ENCODE assay signal across 8 cellular contexts in the genomic region with DNA sequence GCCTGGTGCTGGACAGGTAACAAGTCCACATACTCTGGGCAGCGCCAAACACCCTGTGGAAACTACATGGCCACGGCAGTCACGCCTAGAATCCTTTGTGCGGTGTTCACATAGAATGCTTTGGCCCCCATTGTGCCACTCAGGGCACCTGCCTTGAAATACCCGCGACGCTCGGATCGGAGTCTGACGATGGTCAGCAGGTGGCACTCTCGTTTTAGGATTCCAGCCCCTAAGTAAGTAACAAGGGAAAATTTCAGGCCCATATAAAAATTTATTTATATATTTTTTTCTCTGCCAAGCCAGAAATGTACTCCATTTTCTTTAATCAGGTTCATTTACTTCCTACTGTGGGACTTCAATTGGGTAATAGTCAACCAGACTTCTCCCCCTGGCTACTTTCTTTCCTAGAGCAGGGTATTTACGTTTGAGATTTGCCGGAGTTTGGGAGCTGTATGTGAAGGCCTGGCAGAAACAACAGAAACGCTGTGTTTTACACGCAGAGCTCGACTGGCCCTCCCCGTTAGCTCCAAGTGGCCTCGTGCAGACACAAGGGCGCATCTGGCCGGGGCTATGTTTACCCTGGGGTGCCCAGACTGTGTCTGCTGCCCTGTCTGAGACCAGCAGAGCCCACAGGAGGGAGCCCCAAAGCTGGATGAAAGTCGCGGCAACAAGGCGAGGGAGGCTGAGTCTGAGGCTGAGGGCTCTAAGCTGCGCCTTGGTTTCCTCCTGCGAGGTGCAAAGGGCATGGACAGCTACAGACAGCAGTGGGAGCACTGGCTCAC. TPM values are rescaled to one million over a fixed set of nuclear protein-coding genes. Genes with fewer than 3 reads are reported as not detected.
A peak's percentile ranks its signal among the peaks of the same experiment; 100 is the strongest.
DNase-seq lines count a peak whose midpoint lies in the region; ATAC-seq and TF ChIP-seq lines count a peak whose summit lies in the region.

No MANE protein-coding gene starts in this region.

- ATAC-seq in GM19328 (IDR thresholded peaks at IDR 0.05; ENCODE audit: unreplicated experiment) (no peak), GM21786 (IDR thresholded peaks at IDR 0.05; ENCODE audit: unreplicated experiment) (no peak)

- no peak overlapping the region for H3K27ac Mint-ChIP-seq in activated T-helper 2 cell treated with anti-CD3 and anti-CD28 coated beads, Interferon-gamma antibody, Interleukin-2, Interleukin-4, amounts not matched to agents 10 μg/mL and 5 μg/mL and 100 μg/mL, durations not matched to agents 14 hours and 24 hours and 36 hours

- H3K36me3 Mint-ChIP-seq in activated T-helper 2 cell treated with anti-CD3 and anti-CD28 coated beads, Interferon-gamma antibody, Interleukin-2, Interleukin-4, amounts not matched to agents 10 μg/mL and 5 μg/mL and 100 μg/mL, durations not matched to agents 14 hours and 24 hours and 36 hours (ENCODE audit: low read depth) = no peaks in the 10 kb centered on the region

- H3K4me3 Mint-ChIP-seq in activated T-helper 2 cell treated with anti-CD3 and anti-CD28 coated beads, Interferon-gamma antibody, Interleukin-2, Interleukin-4, amounts not matched to agents 10 μg/mL and 5 μg/mL and 100 μg/mL, durations not matched to agents 14 hours and 24 hours and 36 hours (ENCODE audit: low read depth) = no peak overlapping the region

- H3K27me3 Mint-ChIP-seq in activated T-helper 2 cell treated with anti-CD3 and anti-CD28 coated beads, Interferon-gamma antibody, Interleukin-2, Interleukin-4, amounts not matched to agents 10 μg/mL and 5 μg/mL and 100 μg/mL, durations not matched to agents 14 hours and 24 hours and 36 hours (ENCODE audit: low read depth) = no peaks in the 10 kb centered on the region

- DNase-seq in GM04504 (ENCODE audit: low read depth) (peak; percentile 17), NCI-H2171 (lab: John Stamatoyannopoulos, UW) (peak; percentile 71), cardiac fibroblast (ENCODE audit: low read depth in 2 of 2) (peak; percentile 87 to 89), iris pigment epithelial cell (ENCODE audit: low read depth) (peak; percentile 83), smooth muscle cell of the brain vasculature (ENCODE audit: low read depth, low spot score) (peak; percentile 73)
- no peak for DNase-seq in activated T-helper 2 cell treated with anti-CD3 and anti-CD28 coated beads, Interferon-gamma antibody, Interleukin-2, Interleukin-4, amounts not matched to agents 10 μg/mL and 5 μg/mL and 100 μg/mL, durations not matched to agents 14 hours and 24 hours and 36 hours (ENCODE audit: low spot score)

- peaks cover 9% of the 10 kb centered on the region for H3K9me3 Mint-ChIP-seq in activated T-helper 2 cell treated with anti-CD3 and anti-CD28 coated beads, Interferon-gamma antibody, Interleukin-2, Interleukin-4, amounts not matched to agents 10 μg/mL and 5 μg/mL and 100 μg/mL, durations not matched to agents 14 hours and 24 hours and 36 hours

- TF ChIP-seq CTCF in cardiac fibroblast (IDR thresholded peaks at IDR 0.05; ENCODE audit: low read depth, low read length) = peak; percentile 53

- no peaks in the 10 kb centered on the region for H3K4me1 Mint-ChIP-seq in activated T-helper 2 cell treated with anti-CD3 and anti-CD28 coated beads, Interferon-gamma antibody, Interleukin-2, Interleukin-4, amounts not matched to agents 10 μg/mL and 5 μg/mL and 100 μg/mL, durations not matched to agents 14 hours and 24 hours and 36 hours (ENCODE audit: low read depth)

- intact Hi-C loops in activated T-helper 2 cell treated with anti-CD3 and anti-CD28 coated beads, Interferon-gamma antibody, Interleukin-2, Interleukin-4, amounts not matched to agents 10 μg/mL and 5 μg/mL and 100 μg/mL, durations not matched to agents 14 hours and 24 hours and 36 hours (cut with micrococcal nuclease) = no loop called here

- H3K4me3 ChIP-seq in cardiac fibroblast (replicated peaks in 1 of 2; ENCODE audit: low read depth in 2 of 2, low read length in 2 of 2) = no peak overlapping the region

RNA-seq across cellular contexts. Expression of a gene that starts 41.6 kb away (rescaled TPM):
- not detected in 2 replicates for total RNA-seq in activated T-helper 2 cell treated with anti-CD3 and anti-CD28 coated beads, Interferon-gamma antibody, Interleukin-2, Interleukin-4, amounts not matched to agents 10 μg/mL and 5 μg/mL and 100 μg/mL, durations not matched to agents 14 hours and 24 hours and 36 hours
